1 cellular context compared by ENCODE assay signal in genomic region chr9:124852121-124852828, GRCh38.
TF ChIP-seq lines count a peak whose summit lies in the region.

No MANE protein-coding gene starts in this region.

TF ChIP-seq in K562, 482 proteins besides CTCF, POLR2A, EP300 and RAD21:
- TF ChIP-seq DMBX1 (CRISPR knock-in tag; IDR thresholded peaks at IDR 0.05; ENCODE audit: borderline replicate concordance) (no peak), MYNN (IDR thresholded peaks at IDR 0.05) (no peak), MYNN (CRISPR knock-in tag; IDR thresholded peaks at IDR 0.05) (0 out of 2 replicates have a peak, but pooled peaks have one; percentile 35)
